Comparison of ENCODE assay signal across 8 cellular contexts in genomic region chr16:2560798-2561133, GRCh38. TPM values are rescaled to one million over a fixed set of nuclear protein-coding genes. Genes with fewer than 3 reads are reported as not detected.
DNase-seq lines count a peak whose midpoint lies in the region; ATAC-seq and TF ChIP-seq lines count a peak whose summit lies in the region.
"Not testable (repeated sequence)": the region's sequence is repeated elsewhere in the genome, so short reads cannot be mapped to it uniquely, and the experiment has no call there.

No MANE protein-coding gene starts in this region.

- ATAC-seq in GM18498 (IDR thresholded peaks at IDR 0.05; ENCODE audit: unreplicated experiment) (peak; percentile 52), HG02759 (IDR thresholded peaks at IDR 0.05; ENCODE audit: unreplicated experiment) (peak; percentile 71), left lung (peak; percentile 97)

- H3K4me1 ChIP-seq in SK-N-SH (ENCODE audit: control insufficient read depth in 1 of 2, insufficient read depth in 2 of 2, low read depth in 1 of 2, low read length in 1 of 2); left lung; spleen: not testable (repeated sequence)

- not testable (repeated sequence) for DNase-seq in SK-N-SH; coronary artery (ENCODE audit: low spot score); type B pancreatic cell (ENCODE audit: extremely low spot score, unreplicated experiment)
- DNase-seq in activated T-cell treated with anti-CD3 and anti-CD28 coated beads for 48 hours (ENCODE audit: low read depth) (peak; percentile 63), left lung (peak; percentile 74 to 90), spleen (peak; percentile 92)

- intact Hi-C loops in left lung (cut with DNase I); spleen (cut with DNase I; ENCODE audit: low total_unique reads): not testable (repeated sequence)

- H3K79me2 ChIP-seq in SK-N-SH (ENCODE audit: insufficient read depth), result not testable (repeated sequence)

- not testable (repeated sequence) for H3K4me3 Mint-ChIP-seq in type B pancreatic cell

- not testable (repeated sequence) for H3K27me3 Mint-ChIP-seq in type B pancreatic cell

- H2AFZ ChIP-seq in SK-N-SH (ENCODE audit: low read depth), result not testable (repeated sequence)

- H3K9me3 Mint-ChIP-seq in type B pancreatic cell, result not testable (repeated sequence)

- WGBS in SK-N-SH (ENCODE audit: low lambda C conversion rate), result 0% methylated on average over 2 of the region's 4 CpGs
- WGBS in spleen, 5 donors, result 0 to 5% (median 0%) methylated on average over 1 to 2 of the region's 4 CpGs; no CpG with 5 or more reads in 1 of the 5 donors

- H3K27ac ChIP-seq in SK-N-SH (ENCODE audit: low read depth in 2 of 2, low read length in 1 of 2); coronary artery; left lung; spleen: not testable (repeated sequence)

- not testable (repeated sequence) for H3K4me2 ChIP-seq in SK-N-SH

- H3K27ac Mint-ChIP-seq in type B pancreatic cell, result not testable (repeated sequence)

- not testable (repeated sequence) for H3K36me3 Mint-ChIP-seq in type B pancreatic cell

- H3K36me3 ChIP-seq in SK-N-SH (replicated peaks in 1 of 2; ENCODE audit: control insufficient read depth in 1 of 2, insufficient read depth in 2 of 2, low read length in 1 of 2); left lung; spleen: not testable (repeated sequence)

- not testable (repeated sequence) for H3F3A ChIP-seq in SK-N-SH (replicated peaks; ENCODE audit: insufficient read depth)

- not testable (repeated sequence) for H4K20me1 ChIP-seq in SK-N-SH (ENCODE audit: insufficient read depth)

- H3K4me1 Mint-ChIP-seq in type B pancreatic cell (ENCODE audit: unreplicated experiment), result not testable (repeated sequence)

- not testable (repeated sequence) for H3K9me3 ChIP-seq in SK-N-SH, left lung, spleen

- POLR2A ChIA-PET in SK-N-SH (lab: Yijun Ruan, JAX), result not testable (repeated sequence)

- TF ChIP-seq CTCF in SK-N-SH (IDR thresholded peaks at IDR 0.05), result not testable (repeated sequence)
- TF ChIP-seq CTCF in coronary artery (IDR thresholded peaks at IDR 0.05), result peak; percentile 12
- TF ChIP-seq CTCF in left lung (IDR thresholded peaks at IDR 0.05), result peak; percentile 26 to 48
- peak in 7 of 11 experiments; percentile 35 to 78 (median 59) for TF ChIP-seq CTCF in spleen (IDR thresholded peaks at IDR 0.05 in 8 of 11, conservative IDR thresholded peaks at IDR 0.05 in 3 of 11)
- peak; percentile 68 for TF ChIP-seq CTCF in type B pancreatic cell (conservative IDR thresholded peaks at IDR 0.05)

- not testable (repeated sequence) for H3K9ac ChIP-seq in SK-N-SH

- not testable (repeated sequence) for H3K27me3 ChIP-seq in SK-N-SH (ENCODE audit: insufficient read depth); left lung; spleen (replicated peaks in 1 of 7)

- not testable (repeated sequence) for H3K9me2 ChIP-seq in SK-N-SH

- not testable (repeated sequence) for TF ChIP-seq EP300 in SK-N-SH (IDR thresholded peaks at IDR 0.05; ENCODE audit: borderline replicate concordance in 1 of 2, low read depth in 1 of 2, low read length in 1 of 2)

- H3K4me3 ChIP-seq in SK-N-SH (ENCODE audit: low read depth in 2 of 2, low read length in 1 of 2); coronary artery; left lung; spleen: not testable (repeated sequence)

- not testable (repeated sequence) for TF ChIP-seq POLR2A in spleen (IDR thresholded peaks at IDR 0.05)

- TF ChIP-seq RAD21 in SK-N-SH (IDR thresholded peaks at IDR 0.05; ENCODE audit: low read length), result peak; percentile 14; the same call in 1 of the 2 replicates

- CTCF ChIA-PET in SK-N-SH (lab: Yijun Ruan, JAX), result not testable (repeated sequence)

RNA-seq across cellular contexts. Expression of gene PDPK1, which starts 22.9 kb away (rescaled TPM):
- 22.0 and 33.4 TPM in 2 replicates for polyA plus RNA-seq in SK-N-SH (2012; rRNA removed)
- polyA plus RNA-seq in SK-N-SH (2012; cell fraction: cytosol; rRNA removed), result 18.8 and 27.2 TPM in 2 replicates
- 33.6 and 52.5 TPM in 2 replicates for polyA plus RNA-seq in SK-N-SH (2012; cell fraction: nucleus; rRNA removed)
- 10 to 100 TPM; 56.4 to 64.8 TPM for total RNA-seq in left lung
- 10 to 100 TPM; 39.5 to 74.5 (median 56.8) TPM for total RNA-seq in spleen
- polyA plus RNA-seq in spleen, result 10 to 100 TPM in 1 of 3 donors, 1 to 10 TPM in 2; 6.2 to 15.5 (median 6.2) TPM
- 40.8 and 57.1 TPM in 2 replicates for total RNA-seq in type B pancreatic cell (ENCODE audit: low replicate concordance)

RNA-seq across cellular contexts. Expression of gene CEMP1, which starts 29.6 kb away (rescaled TPM):
- polyA plus RNA-seq in SK-N-SH (2012; rRNA removed) (not detected in 2 replicates), spleen (1 to 10 TPM in 1 of 3 donors, under 1 TPM in 2; 0.70 to 1.5 (median 0.74) TPM)
- not detected in 2 replicates for polyA plus RNA-seq in SK-N-SH (2012; cell fraction: cytosol; rRNA removed)
- 0.12 TPM in 1 of 2 replicates, not detected in the other for polyA plus RNA-seq in SK-N-SH (2012; cell fraction: nucleus; rRNA removed)
- total RNA-seq in left lung (1 to 10 TPM in 1 of 2 donors, under 1 TPM in 1; 0.45 to 1.1 TPM), spleen (under 1 TPM in 2 of 7 donors, not detected in 5; 0.37 to 0.97 TPM), type B pancreatic cell (ENCODE audit: low replicate concordance) (0.22 and 0.74 TPM in 2 replicates)

RNA-seq across cellular contexts. Expression of gene AMDHD2, which starts 40.6 kb away (rescaled TPM):
- 38.1 and 50.7 TPM in 2 replicates for polyA plus RNA-seq in SK-N-SH (2012; rRNA removed)
- 10.0 and 16.0 TPM in 2 replicates for polyA plus RNA-seq in SK-N-SH (2012; cell fraction: cytosol; rRNA removed)
- 250 and 312 TPM in 2 replicates for polyA plus RNA-seq in SK-N-SH (2012; cell fraction: nucleus; rRNA removed)
- 10 to 100 TPM; 45.5 to 62.4 TPM for total RNA-seq in left lung
- total RNA-seq in spleen, result 10 to 100 TPM; 59.9 to 94.0 (median 70.9) TPM
- polyA plus RNA-seq in spleen, result 10 to 100 TPM; 37.8 to 72.0 (median 38.5) TPM
- 46.1 and 61.8 TPM in 2 replicates for total RNA-seq in type B pancreatic cell (ENCODE audit: low replicate concordance)

RNA-seq across cellular contexts. Expression of gene ATP6V0C, which starts 47.0 kb away (rescaled TPM):
- polyA plus RNA-seq in SK-N-SH (2012; rRNA removed) (30.2 and 80.1 TPM in 2 replicates), spleen (100 to 1,000 TPM in 1 of 3 donors, 10 to 100 TPM in 2; 64.5 to 125 (median 99.7) TPM)
- polyA plus RNA-seq in SK-N-SH (2012; cell fraction: cytosol; rRNA removed), result 61.1 and 88.7 TPM in 2 replicates
- 73.3 and 99.4 TPM in 2 replicates for polyA plus RNA-seq in SK-N-SH (2012; cell fraction: nucleus; rRNA removed)
- total RNA-seq in left lung (100 to 1,000 TPM; 296 to 333 TPM), spleen (100 to 1,000 TPM in 4 of 7 donors, 10 to 100 TPM in 3; 82.3 to 199 (median 156) TPM), type B pancreatic cell (ENCODE audit: low replicate concordance) (155 and 223 TPM in 2 replicates)
